In genomic region chr5:113807384-113808053, GRCh38 we compare ENCODE assay signal across 10 cellular contexts.
DNase-seq lines count a peak whose midpoint lies in the region; FAIRE-seq lines count a peak whose summit lies in the region.
"Had no signal": no experiment of that assay in that cellular context is flagged by ENCODE, and none has a peak within 500 bp of the region (broad histone marks: within the 10 kb centered on the region; RNA-seq: fewer than 3 reads in every experiment).

No MANE protein-coding gene starts in this region.

- no peak overlapping the region for H2BK120ac ChIP-seq in neuronal stem cell (ENCODE audit: low read depth, low read length)

- H3K9me3 ChIP-seq in neuronal stem cell (replicated peaks in 1 of 2; ENCODE audit: control insufficient read depth in 2 of 2, insufficient read depth in 1 of 2, low read depth in 1 of 2, low read length in 2 of 2) (no peaks in the 10 kb centered on the region), small intestine (ENCODE audit: control insufficient read depth, low read depth) (peaks cover 1% of the 10 kb centered on the region)

- no peak overlapping the region for H2AK5ac ChIP-seq in neuronal stem cell (ENCODE audit: low read depth, low read length)

- no peak overlapping the region for H2BK15ac ChIP-seq in neuronal stem cell (ENCODE audit: low read length)

- no peak for FAIRE-seq in small intestine (lab: Jason Lieb, UNC)

- H4K8ac ChIP-seq in neuronal stem cell (ENCODE audit: low read depth, low read length): no peak overlapping the region

- H3K14ac ChIP-seq in neuronal stem cell (ENCODE audit: low read length): no peak overlapping the region

- H3K27me3 ChIP-seq in neuronal stem cell (ENCODE audit: control insufficient read depth in 3 of 3, insufficient read depth in 3 of 3, low read depth in 1 of 3, low read length in 3 of 3) (no peaks in the 10 kb centered on the region), small intestine (ENCODE audit: control insufficient read depth in 2 of 2, insufficient read depth in 2 of 2, low read length in 2 of 2) (no peaks in the 10 kb centered on the region)

- H3K79me1 ChIP-seq in neuronal stem cell (ENCODE audit: low read depth, low read length): no peaks in the 10 kb centered on the region

- no peak overlapping the region for H3K4me2 ChIP-seq in neuronal stem cell (ENCODE audit: insufficient read depth, low read length, poor library complexity, severe bottlenecking)

- no peak overlapping the region for H3K4me3 ChIP-seq in neuronal stem cell (ENCODE audit: low read length in 2 of 2)
- H3K4me3 ChIP-seq in small intestine (ENCODE audit: low read depth in 1 of 2, low read length in 2 of 2): no peak overlapping the region

- H3K23ac ChIP-seq in neuronal stem cell (ENCODE audit: low read depth, low read length, poor library complexity): no peak overlapping the region

- H3K27ac Mint-ChIP-seq in activated T-helper 2 cell treated with anti-CD3 and anti-CD28 coated beads, Interferon-gamma antibody, Interleukin-2, Interleukin-4, amounts not matched to agents 10 μg/mL and 5 μg/mL and 100 μg/mL, durations not matched to agents 14 hours and 24 hours and 36 hours: no peak overlapping the region
- H3K27ac Mint-ChIP-seq: activated T-helper 17 cell treated with anti-CD3 and anti-CD28 coated beads, Interleukin-2, amount 50 U/mL, for 72 hours had no signal

- H3K27ac ChIP-seq in neuronal stem cell (replicated peaks; ENCODE audit: low read length): no peak overlapping the region
- peak overlapping the region in 1 of 2 donors; percentile 45 for H3K27ac ChIP-seq in small intestine (ENCODE audit: low read depth in 1 of 2, low read length in 1 of 2)

- DNase-seq in AG08395 (ENCODE audit: low spot score): peak; percentile 48
- peak; percentile 75 for DNase-seq in NCI-H524 treated with DMSO at 0.1 percent for 48 hours (lab: John Stamatoyannopoulos, UW)
- DNase-seq in fibroblast of gingiva (ENCODE audit: low read depth): peak; percentile 30
- no peak for DNase-seq in neuronal stem cell (ENCODE audit: low spot score)
- no peak for DNase-seq in small intestine
- no peak for DNase-seq in NCI-H1436 (lab: John Stamatoyannopoulos, UW)
- no peak for DNase-seq in posterior vena cava (ENCODE audit: low spot score)
- no peak for DNase-seq in activated T-helper 2 cell treated with anti-CD3 and anti-CD28 coated beads, Interferon-gamma antibody, Interleukin-2, Interleukin-4, amounts not matched to agents 10 μg/mL and 5 μg/mL and 100 μg/mL, durations not matched to agents 14 hours and 24 hours and 36 hours (ENCODE audit: low spot score)
- DNase-seq: stimulated activated CD4-positive, alpha-beta T cell treated with anti-CD3 and anti-CD28 coated beads, Interleukin-1b, Interleukin-23, amount 100 ng/mL, for 48 hours had no signal

- H3K9me3 Mint-ChIP-seq in activated T-helper 2 cell treated with anti-CD3 and anti-CD28 coated beads, Interferon-gamma antibody, Interleukin-2, Interleukin-4, amounts not matched to agents 10 μg/mL and 5 μg/mL and 100 μg/mL, durations not matched to agents 14 hours and 24 hours and 36 hours: no peaks in the 10 kb centered on the region

- H3K18ac ChIP-seq in neuronal stem cell (ENCODE audit: low read length): no peak overlapping the region

- intact Hi-C loops in posterior vena cava (cut with DNase I): no loop called here
- intact Hi-C loops in activated T-helper 2 cell treated with anti-CD3 and anti-CD28 coated beads, Interferon-gamma antibody, Interleukin-2, Interleukin-4, amounts not matched to agents 10 μg/mL and 5 μg/mL and 100 μg/mL, durations not matched to agents 14 hours and 24 hours and 36 hours (cut with micrococcal nuclease): no loop called here

- peaks cover 0 to 11% of the 10 kb centered on the region in 2 donors for H3K4me1 ChIP-seq in neuronal stem cell (ENCODE audit: control insufficient read depth in 2 of 2, insufficient read depth in 1 of 2, low read depth in 1 of 2, low read length in 2 of 2)
- no peaks in the 10 kb centered on the region for H3K4me1 ChIP-seq in small intestine (ENCODE audit: control insufficient read depth in 2 of 2, insufficient read depth in 1 of 2, low read depth in 1 of 2, low read length in 1 of 2)

- H3K4me1 Mint-ChIP-seq in activated T-helper 2 cell treated with anti-CD3 and anti-CD28 coated beads, Interferon-gamma antibody, Interleukin-2, Interleukin-4, amounts not matched to agents 10 μg/mL and 5 μg/mL and 100 μg/mL, durations not matched to agents 14 hours and 24 hours and 36 hours (ENCODE audit: low read depth): peaks cover 2% of the 10 kb centered on the region
- H3K4me1 Mint-ChIP-seq: activated T-helper 17 cell treated with anti-CD3 and anti-CD28 coated beads, Interleukin-2, amount 50 U/mL, for 72 hours had no signal

- no peak overlapping the region for H2BK5ac ChIP-seq in neuronal stem cell (ENCODE audit: low read length)

- H2AFZ ChIP-seq in neuronal stem cell (ENCODE audit: low read length): peak overlapping the region; percentile 24

- no peaks in the 10 kb centered on the region for H3K36me3 ChIP-seq in neuronal stem cell (replicated peaks in 1 of 2; ENCODE audit: control insufficient read depth in 2 of 2, insufficient read depth in 2 of 2, low read length in 2 of 2)
- no peaks in the 10 kb centered on the region for H3K36me3 ChIP-seq in small intestine (ENCODE audit: control insufficient read depth in 2 of 2, insufficient read depth in 2 of 2, low read length in 2 of 2)

- no peak overlapping the region for H4K91ac ChIP-seq in neuronal stem cell (ENCODE audit: low read depth, low read length, poor library complexity)

- H3K36me3 Mint-ChIP-seq in activated T-helper 2 cell treated with anti-CD3 and anti-CD28 coated beads, Interferon-gamma antibody, Interleukin-2, Interleukin-4, amounts not matched to agents 10 μg/mL and 5 μg/mL and 100 μg/mL, durations not matched to agents 14 hours and 24 hours and 36 hours (ENCODE audit: low read depth): no peaks in the 10 kb centered on the region

- no CpG with 5 or more reads among the region's 8 CpGs for WGBS in neuronal stem cell (ENCODE audit: extremely low coverage in 2 of 2, insufficient read length in 2 of 2, insufficient replicate concordance in 1 of 2), 2 donors
- 47 to 62% (median 58%) methylated on average over 8 of the region's 8 CpGs for WGBS in small intestine, 3 donors

- no peaks in the 10 kb centered on the region for H3K27me3 Mint-ChIP-seq in activated T-helper 2 cell treated with anti-CD3 and anti-CD28 coated beads, Interferon-gamma antibody, Interleukin-2, Interleukin-4, amounts not matched to agents 10 μg/mL and 5 μg/mL and 100 μg/mL, durations not matched to agents 14 hours and 24 hours and 36 hours (ENCODE audit: low read depth)
- H3K27me3 Mint-ChIP-seq: activated T-helper 17 cell treated with anti-CD3 and anti-CD28 coated beads, Interleukin-2, amount 50 U/mL, for 72 hours had no signal

- H3K4ac ChIP-seq in neuronal stem cell (ENCODE audit: low read length): no peak overlapping the region

- H3K4me3 Mint-ChIP-seq in activated T-helper 2 cell treated with anti-CD3 and anti-CD28 coated beads, Interferon-gamma antibody, Interleukin-2, Interleukin-4, amounts not matched to agents 10 μg/mL and 5 μg/mL and 100 μg/mL, durations not matched to agents 14 hours and 24 hours and 36 hours (ENCODE audit: low read depth): no peak overlapping the region
- H3K4me3 Mint-ChIP-seq: activated T-helper 17 cell treated with anti-CD3 and anti-CD28 coated beads, Interleukin-2, amount 50 U/mL, for 72 hours had no signal

- no peak overlapping the region for H2BK12ac ChIP-seq in neuronal stem cell (ENCODE audit: low read length)

- H3K9ac ChIP-seq in neuronal stem cell (ENCODE audit: low read depth, low read length, poor library complexity): no peak overlapping the region

Comparison
In these comparisons a context has a peak if more than half of its experiments do, and no peak if none do; other contexts are left out.
1. DNase-seq: peak in AG08395 (single experiment), NCI-H524 treated with DMSO at 0.1 percent for 48 hours (single experiment) and fibroblast of gingiva (single experiment); none in neuronal stem cell (single experiment), small intestine (single experiment), NCI-H1436 (single experiment), posterior vena cava (single experiment) and activated T-helper 2 cell treated with anti-CD3 and anti-CD28 coated beads, Interferon-gamma antibody, Interleukin-2, Interleukin-4, amounts not matched to agents 10 μg/mL and 5 μg/mL and 100 μg/mL, durations not matched to agents 14 hours and 24 hours and 36 hours (single experiment).